Comparison of ENCODE assay signal across 1 cellular context in genomic region chr6:30325873-30326445, GRCh38.
TF ChIP-seq lines count a peak whose summit lies in the region.

No MANE protein-coding gene starts in this region.

TF ChIP-seq in HepG2, 621 proteins besides CTCF, POLR2A, EP300 and RAD21 (continued from another document and continues in another):
- TF ChIP-seq E2F5 (CRISPR knock-in tag; conservative IDR thresholded peaks at IDR 0.05) (no peak), ZNF687 (CRISPR knock-in tag; IDR thresholded peaks at IDR 0.05) (peak; percentile 93; the same call in 1 of the 2 replicates), E2F2 (CRISPR knock-in tag; IDR thresholded peaks at IDR 0.05; ENCODE audit: borderline replicate concordance) (no peak), DBP (CRISPR knock-in tag; IDR thresholded peaks at IDR 0.05; ENCODE audit: not compliant biosample characterization) (no peak), ZNF710 (CRISPR knock-in tag; IDR thresholded peaks at IDR 0.05; ENCODE audit: borderline replicate concordance) (no peak), ZNF232 (CRISPR knock-in tag; IDR thresholded peaks at IDR 0.05; ENCODE audit: borderline replicate concordance) (peak; percentile 63; the same call in 1 of the 2 replicates), MAFK (conservative IDR thresholded peaks at IDR 0.05 in 1 of 2, IDR thresholded peaks at IDR 0.05 in 1 of 2; ENCODE audit: low read length in 2 of 2) (no peak), ZNF207 (IDR thresholded peaks at IDR 0.05; ENCODE audit: borderline replicate concordance) (no peak), TEF (CRISPR knock-in tag; IDR thresholded peaks at IDR 0.05) (no peak; the same call in 1 of the 2 replicates), ZNF879 (CRISPR knock-in tag; IDR thresholded peaks at IDR 0.05) (no peak; the same call in 1 of the 2 replicates), IRX3 (CRISPR knock-in tag; IDR thresholded peaks at IDR 0.05; ENCODE audit: borderline replicate concordance, low read depth) (peak; percentile 86; the same call in 1 of the 2 replicates), NR2F1 (CRISPR knock-in tag; IDR thresholded peaks at IDR 0.05) (no peak), ZHX2 (IDR thresholded peaks at IDR 0.05; ENCODE audit: low read depth) (peak; percentile 81), ZHX2 (CRISPR knock-in tag; IDR thresholded peaks at IDR 0.05; ENCODE audit: borderline replicate concordance) (no peak), DMAP1 (CRISPR knock-in tag; IDR thresholded peaks at IDR 0.05) (peak; percentile 69; the same call in 1 of the 2 replicates), ZNF225 (CRISPR knock-in tag; IDR thresholded peaks at IDR 0.05) (peak; percentile 60), MAZ (IDR thresholded peaks at IDR 0.05; ENCODE audit: borderline replicate concordance, low read depth, low read length) (no peak), MAZ (CRISPR knock-in tag; IDR thresholded peaks at IDR 0.05; ENCODE audit: low read depth) (no peak), ZNF724P (CRISPR knock-in tag; IDR thresholded peaks at IDR 0.05; ENCODE audit: borderline replicate concordance) (no peak), ZNF839 (CRISPR knock-in tag; IDR thresholded peaks at IDR 0.05; ENCODE audit: borderline replicate concordance) (0 out of 2 replicates have a peak, but pooled peaks have one; percentile 34), HNF4G (IDR thresholded peaks at IDR 0.05; ENCODE audit: borderline replicate concordance, low read depth, low read length) (no peak), HNF4G (CRISPR knock-in tag; IDR thresholded peaks at IDR 0.05; ENCODE audit: borderline replicate concordance, low read depth) (peak; percentile 32; the same call in 1 of the 2 replicates), ZNF431 (CRISPR knock-in tag; IDR thresholded peaks at IDR 0.05; ENCODE audit: borderline replicate concordance, low read depth) (peak; percentile 22; the same call in 1 of the 2 replicates), TRAFD1 (CRISPR knock-in tag; IDR thresholded peaks at IDR 0.05; ENCODE audit: borderline replicate concordance) (no peak), HDAC1 (CRISPR knock-in tag; IDR thresholded peaks at IDR 0.05) (no peak)
